In genomic region chr14:50668008-50668851, GRCh38 we compare ENCODE assay signal across 8 cellular contexts. TPM values are rescaled to one million over a fixed set of nuclear protein-coding genes. Genes with fewer than 3 reads are reported as not detected.
A peak's percentile ranks its signal among the peaks of the same experiment; 100 is the strongest.
DNase-seq lines count a peak whose midpoint lies in the region; ATAC-seq and TF ChIP-seq lines count a peak whose summit lies in the region.

Gene SAV1, minus strand, starts transcription at chr14:50668306. Its CDS starts 339 bp downstream, at chr14:50667967.

- H3K9me3 Mint-ChIP-seq in activated naive CD4-positive, alpha-beta T cell treated with anti-CD3 and anti-CD28 coated beads, Interleukin-2, amount 50 U/mL, for 72 hours: no peaks in the 10 kb centered on the region
- no peaks in the 10 kb centered on the region for H3K9me3 Mint-ChIP-seq in glutamatergic neuron (ENCODE audit: unreplicated experiment)

- H3K36me3 ChIP-seq in GM23248 (ENCODE audit: low read depth) (0 out of 2 replicates have a peak, but pooled peaks cover 4% of the 10 kb centered on the region), SJSA1 (peaks cover 14% of the 10 kb centered on the region; the same call in 1 of the 2 replicates), ovary (no peaks in the 10 kb centered on the region), tibial nerve (no peaks in the 10 kb centered on the region)

- no peaks in the 10 kb centered on the region for H4K20me1 ChIP-seq in GM23248 (ENCODE audit: insufficient read depth)

- H3F3A ChIP-seq in GM23248 (ENCODE audit: insufficient read depth): peaks cover 23% of the 10 kb centered on the region

- H3K4me3 Mint-ChIP-seq in glutamatergic neuron (ENCODE audit: unreplicated experiment): peak within 1 kb of the TSS; percentile 86

- H3K27me3 ChIP-seq in GM23248 (replicated peaks; ENCODE audit: insufficient read depth): no peaks in the 10 kb centered on the region
- H3K27me3 ChIP-seq in SJSA1 (replicated peaks): no peaks in the 10 kb centered on the region
- H3K27me3 ChIP-seq in ovary: no peaks in the 10 kb centered on the region
- H3K27me3 ChIP-seq in tibial nerve: no peaks in the 10 kb centered on the region

- peaks cover 5% of the 10 kb centered on the region for H3K4me1 Mint-ChIP-seq in glutamatergic neuron (ENCODE audit: low read depth, unreplicated experiment)

- H3K79me2 ChIP-seq in GM23248 (ENCODE audit: insufficient read depth): peaks cover 45% of the 10 kb centered on the region

- DNase-seq in ELR (ENCODE audit: low read depth) (peak; percentile 88), GM23248 (peak; percentile 91), LoVo (ENCODE audit: low spot score) (peak; percentile 89), SJSA1 (ENCODE audit: low read depth in 1 of 2, low spot score in 2 of 2) (peak; percentile 81 to 90), glutamatergic neuron (peak; percentile 84), ovary (peak; percentile 85 to 91 (median 89)), tibial nerve (ENCODE audit: low spot score in 2 of 2) (peak; percentile 76 to 77)
- peak; percentile 53 to 75 for DNase-seq in activated naive CD4-positive, alpha-beta T cell treated with anti-CD3 and anti-CD28 coated beads, Interleukin-2, amount 50 U/mL, for 72 hours (ENCODE audit: low spot score in 2 of 2)

- H3K4me3 ChIP-seq in GM23248 (peak within 1 kb of the TSS; percentile 90), SJSA1 (peak within 1 kb of the TSS; percentile 76), ovary (peak within 1 kb of the TSS; percentile 79), tibial nerve (peak within 1 kb of the TSS; percentile 68 to 90 (median 72))

- H3K27ac ChIP-seq in GM23248: peak within 1 kb of the TSS; percentile 85
- H3K27ac ChIP-seq in SJSA1: peak within 1 kb of the TSS; percentile 86
- H3K27ac ChIP-seq in ovary: peak within 1 kb of the TSS; percentile 94 to 99
- peak within 1 kb of the TSS; percentile 90 to 96 (median 92) for H3K27ac ChIP-seq in tibial nerve

- H3K9me2 ChIP-seq in GM23248 (ENCODE audit: insufficient read depth): no peaks in the 10 kb centered on the region

- H3K27me3 Mint-ChIP-seq in glutamatergic neuron (ENCODE audit: unreplicated experiment): no peaks in the 10 kb centered on the region

- H3K4me1 ChIP-seq in GM23248 (ENCODE audit: insufficient read depth) (peaks cover 16% of the 10 kb centered on the region), SJSA1 (replicated peaks) (peaks cover 19% of the 10 kb centered on the region), ovary (ENCODE audit: insufficient read depth) (peaks cover 2% of the 10 kb centered on the region), tibial nerve (peaks cover 0 to 54% (median 22%) of the 10 kb centered on the region in 4 donors)

- in situ Hi-C loops in GM23248 (cut with MboI): no loop called here

- peak within 1 kb of the TSS; percentile 81 for H2AFZ ChIP-seq in GM23248

- intact Hi-C loops in ovary (cut with DNase I): loop anchor here in 1 of 4 donors (5.0 kb wide), 1 partner anchor 326 kb away; no protein-coding TSS in a partner anchor

- peak within 1 kb of the TSS in 1 of 2 donors; percentile 44 for H3K27ac Mint-ChIP-seq in activated naive CD4-positive, alpha-beta T cell treated with anti-CD3 and anti-CD28 coated beads, Interleukin-2, amount 50 U/mL, for 72 hours
- H3K27ac Mint-ChIP-seq in glutamatergic neuron (ENCODE audit: unreplicated experiment): peak within 1 kb of the TSS; percentile 26

- peak within 1 kb of the TSS; percentile 98 for H3K4me2 ChIP-seq in GM23248 (ENCODE audit: unreplicated experiment)

- no peak for TF ChIP-seq CTCF in glutamatergic neuron (IDR thresholded peaks at IDR 0.05; ENCODE audit: partially characterized antibody, unreplicated experiment)
- peak in 2 of 3 donors; percentile 16 to 33 for TF ChIP-seq CTCF in ovary (IDR thresholded peaks at IDR 0.05)
- TF ChIP-seq CTCF in tibial nerve (IDR thresholded peaks at IDR 0.05): peak in 1 of 5 experiments; percentile 26

- TF ChIP-seq EP300 in ovary (IDR thresholded peaks at IDR 0.05) (peak; percentile 65), tibial nerve (IDR thresholded peaks at IDR 0.05) (peak in 1 of 2 donors; percentile 96)

- peak within 1 kb of the TSS; percentile 94 for H3K9ac ChIP-seq in GM23248

- TF ChIP-seq POLR2A in ovary (IDR thresholded peaks at IDR 0.05) (peak; percentile 92), tibial nerve (IDR thresholded peaks at IDR 0.05) (peak; percentile 76 to 91)

- peak; percentile 79 to 89 for ATAC-seq in activated naive CD4-positive, alpha-beta T cell treated with anti-CD3 and anti-CD28 coated beads, Interleukin-2, amount 50 U/mL, for 72 hours

- H3K36me3 Mint-ChIP-seq in activated naive CD4-positive, alpha-beta T cell treated with anti-CD3 and anti-CD28 coated beads, Interleukin-2, amount 50 U/mL, for 72 hours: peaks cover 12 to 14% of the 10 kb centered on the region in 2 donors
- no peaks in the 10 kb centered on the region for H3K36me3 Mint-ChIP-seq in glutamatergic neuron (ENCODE audit: unreplicated experiment)

- no peaks in the 10 kb centered on the region for H3K9me3 ChIP-seq in GM23248 (ENCODE audit: low read depth)
- H3K9me3 ChIP-seq in SJSA1 (replicated peaks): no peaks in the 10 kb centered on the region
- H3K9me3 ChIP-seq in ovary: no peaks in the 10 kb centered on the region
- H3K9me3 ChIP-seq in tibial nerve: no peaks in the 10 kb centered on the region

- WGBS in GM23248 (ENCODE audit: low coverage in 1 of 2, low lambda C conversion rate in 2 of 2, missing lambda C conversion rate in 2 of 2), 2 experiments: 1% methylated on average over 55 to 70 of the region's 92 CpGs
- WGBS in ovary, 3 donors: 0% methylated on average over 30 to 92 of the region's 92 CpGs
- WGBS in tibial nerve, 2 donors: 1% methylated on average over 17 to 49 of the region's 92 CpGs

RNA-seq across cellular contexts. Expression of gene SAV1, which starts in this region (rescaled TPM):
- 15.3 and 30.2 TPM in 2 replicates for total RNA-seq in GM23248 (2014; rRNA removed; shearing (Covaris generic))
- polyA plus RNA-seq in GM23248 (2016; fragmentation: Nextera tagmentation; extraction: Ambion mirVana) (27.1 and 28.6 TPM in 2 replicates), ovary (10 to 100 TPM; 30.5 to 48.7 TPM)
- total RNA-seq in SJSA1 (2014; rRNA removed; shearing (Covaris generic)): 28.4 and 32.8 TPM in 2 replicates
- total RNA-seq in activated naive CD4-positive, alpha-beta T cell treated with anti-CD3 and anti-CD28 coated beads, Interleukin-2, amount 50 U/mL, for 72 hours: 10 to 100 TPM in 1 of 2 donors, 1 to 10 TPM in 1; 7.1 to 13.9 TPM
- total RNA-seq in glutamatergic neuron (ENCODE audit: unreplicated experiment) (11.6 TPM), ovary (10 to 100 TPM; 35.3 to 49.9 (median 45.8) TPM), tibial nerve (10 to 100 TPM; 35.1 to 62.3 (median 47.4) TPM)

Comparison
In these comparisons a context has a peak if more than half of its experiments do, and no peak if none do; other contexts are left out.
1. Peak in every context shown above with its lines: DNase-seq, ATAC-seq, H3K4me3 ChIP-seq and H3K27ac ChIP-seq.